24 cellular contexts compared by ENCODE assay signal in genomic region chr7:105599551-105599950, GRCh38. TPM values are rescaled to one million over a fixed set of nuclear protein-coding genes. Genes with fewer than 3 reads are reported as not detected.
"Had no signal": no experiment of that assay in that cellular context is flagged by ENCODE, and none has a peak within 500 bp of the region (broad histone marks: within the 10 kb centered on the region; RNA-seq: fewer than 3 reads in every experiment).

No MANE protein-coding gene starts in this region.

- FAIRE-seq: RCC 7860 had no signal

- H3K9me3 ChIP-seq: MG63, SJSA1 had no signal

- H3K27me3 ChIP-seq: MG63, SJSA1 had no signal

- H3K36me3 ChIP-seq: MG63, SJSA1 had no signal

- H3K27ac ChIP-seq: SJSA1, SK-N-MC had no signal

- H3K4me3 ChIP-seq: MG63, SJSA1, SK-N-MC had no signal

- DNase-seq: KBM-7, MG63, NCI-H1092, NCI-H1105 treated with DMSO at 0.1 percent for 48 hours, NCI-H1417 treated with DMSO at 0.1 percent for 48 hours, NCI-H187, NCI-H2029, NCI-H2081 treated with DMSO at 0.1 percent for 48 hours, NCI-H2171, NCI-H226, NCI-H446, NCI-H510A, NCI-H524 treated with DMSO at 0.1 percent for 48 hours, NCI-H69, NCI-H774, Right ventricle myocardium superior, RPMI8226, SIG-M5 had no signal

RNA-seq across cellular contexts. Expression of gene EFCAB10, which starts 18.3 kb away (rescaled TPM):
- total RNA-seq: HT1080, LHCN-M2, Right ventricle myocardium superior, SJSA1 had no signal
- polyA plus RNA-seq: IgD-negative memory B cell had no signal
